ENCODE assay signal across 1 cellular context in the genomic region with DNA sequence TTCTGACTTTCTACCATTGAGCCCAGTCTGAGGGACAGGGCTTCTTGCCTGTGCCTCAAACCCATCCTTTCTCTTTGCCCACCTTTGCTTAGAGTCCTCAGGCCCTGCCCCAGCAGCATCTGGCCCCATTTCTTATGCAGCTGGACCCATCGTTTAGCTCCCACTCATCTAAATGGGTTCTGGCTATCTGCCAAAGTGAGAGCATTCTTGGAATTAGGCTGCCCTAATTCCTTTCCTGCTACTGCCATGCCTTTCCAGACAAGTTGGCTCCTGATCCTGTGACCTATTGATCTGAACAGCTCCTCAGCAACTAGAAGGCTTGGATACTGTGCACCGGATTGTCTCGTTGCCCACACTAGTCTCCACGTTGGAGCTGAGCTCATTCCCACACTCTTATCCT.
TF ChIP-seq lines count a peak whose summit lies in the region.

No MANE protein-coding gene starts in this region.

TF ChIP-seq in K562, 482 proteins besides CTCF, POLR2A, EP300 and RAD21:
- TF ChIP-seq PPARD (CRISPR knock-in tag; IDR thresholded peaks at IDR 0.05) (no peak), NFIC (IDR thresholded peaks at IDR 0.05) (peak; percentile 61)
